In the genomic region with DNA sequence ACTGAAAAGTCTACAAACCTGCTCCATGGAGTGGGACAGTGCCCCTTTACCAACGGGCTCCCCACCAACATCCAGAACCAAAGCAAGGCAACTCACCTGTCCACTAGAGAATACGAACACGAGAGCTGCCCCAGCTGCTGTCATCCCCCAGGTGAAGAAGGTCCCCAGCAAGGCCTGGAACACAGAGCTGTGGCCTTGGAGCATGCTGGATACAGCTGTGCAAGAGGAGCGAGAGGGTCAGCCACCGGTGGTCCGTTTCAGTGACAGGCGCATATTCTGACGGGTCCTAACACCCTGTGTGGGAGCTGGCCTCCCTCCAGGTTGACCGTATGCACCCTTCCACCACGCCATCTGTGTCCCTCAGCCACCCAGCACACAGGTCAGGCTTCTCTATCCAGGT, we compare ENCODE assay signal across 20 cellular contexts.
"Had no signal": no experiment of that assay in that cellular context is flagged by ENCODE, and none has a peak within 500 bp of the region (broad histone marks: within the 10 kb centered on the region; RNA-seq: fewer than 3 reads in every experiment).

No MANE protein-coding gene starts in this region.

- ATAC-seq: effector memory CD8-positive, alpha-beta T cell; gastroesophageal sphincter; left colon; left ventricle myocardium superior; mucosa of descending colon; naive thymus-derived CD8-positive, alpha-beta T cell; psoas muscle had no signal

- H3K27me3 ChIP-seq: esophagus squamous epithelium, gastroesophageal sphincter, neutrophil, stomach, tibial artery, upper lobe of left lung, uterus had no signal

- H3K9me3 ChIP-seq: esophagus squamous epithelium, gastroesophageal sphincter, mucosa of descending colon, neutrophil, stomach, tibial artery, upper lobe of left lung, uterus had no signal

- H3K27ac ChIP-seq: epithelial cell of prostate, gastroesophageal sphincter, neutrophil, psoas muscle, stomach, tibial artery, upper lobe of left lung, uterus had no signal

- H3K4me3 Mint-ChIP-seq: effector memory CD8-positive, alpha-beta T cell; naive thymus-derived CD8-positive, alpha-beta T cell had no signal

- FAIRE-seq: keratinocyte, small intestine had no signal

- H3K27me3 Mint-ChIP-seq: effector memory CD8-positive, alpha-beta T cell; naive thymus-derived CD8-positive, alpha-beta T cell had no signal

- DNase-seq: effector memory CD8-positive, alpha-beta T cell; esophagus squamous epithelium; foreskin fibroblast; glutamatergic neuron; left colon; left ventricle myocardium superior; mucosa of descending colon; naive thymus-derived CD8-positive, alpha-beta T cell; psoas muscle; small intestine; stimulated activated CD4-positive, alpha-beta T cell treated with anti-CD3 and anti-CD28 coated beads, Interleukin-12 subunit alpha, Interleukin-12 subunit beta, amount 100 ng/mL, for 4 hours; stimulated activated naive CD4-positive, alpha-beta T cell; stomach; tibial artery; uterus had no signal

- H3K36me3 ChIP-seq: uterus had no signal

- H3K9me3 Mint-ChIP-seq: effector memory CD8-positive, alpha-beta T cell had no signal

- H3K4me3 ChIP-seq: esophagus squamous epithelium, gastroesophageal sphincter, mucosa of descending colon, psoas muscle, stomach, tibial artery, upper lobe of left lung, uterus had no signal

- H3K27ac Mint-ChIP-seq: naive thymus-derived CD8-positive, alpha-beta T cell had no signal
